ENCODE assay signal across 9 cellular contexts in the genomic region with DNA sequence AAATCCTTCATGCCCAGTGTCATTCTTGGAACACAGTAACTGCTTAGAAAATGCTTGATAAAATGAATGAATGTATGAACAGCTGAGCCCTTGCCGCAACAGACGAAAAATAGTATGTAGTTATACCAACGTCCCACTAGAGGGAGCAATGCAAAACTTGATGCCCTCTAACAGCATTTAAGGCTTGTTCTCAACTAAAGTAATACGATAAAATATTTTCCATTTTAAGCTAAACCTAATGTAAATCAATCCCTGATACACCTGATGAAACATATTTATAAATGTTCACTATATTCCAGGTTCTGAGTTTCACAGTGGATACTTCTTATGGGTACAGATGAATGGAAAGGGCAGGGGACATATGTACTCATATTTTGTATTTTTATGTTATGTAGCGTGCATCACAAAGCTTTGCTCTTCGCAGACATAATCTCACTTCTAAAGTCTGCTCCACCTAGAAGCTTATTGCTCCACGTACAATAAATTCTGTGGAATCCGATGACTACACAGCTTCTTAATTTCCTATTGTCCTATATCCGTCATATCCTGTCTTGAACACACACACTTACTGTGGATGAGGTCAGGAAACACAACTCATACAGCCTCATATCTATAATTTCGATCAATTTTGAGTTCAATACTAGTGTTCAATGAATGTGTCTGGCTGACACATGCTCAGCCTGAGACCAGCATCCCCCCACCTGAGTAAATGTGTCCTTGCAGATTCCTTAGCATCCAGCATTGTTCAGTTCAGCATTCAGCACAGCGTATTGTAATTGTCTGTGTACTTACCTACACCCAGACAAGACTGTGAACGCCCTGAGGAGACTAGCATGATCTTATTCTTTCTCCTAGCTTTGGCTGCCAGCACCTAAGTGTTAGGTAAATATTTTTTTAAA. TPM values are rescaled to one million over a fixed set of nuclear protein-coding genes. Genes with fewer than 3 reads are reported as not detected.
DNase-seq lines count a peak whose midpoint lies in the region; ATAC-seq, FAIRE-seq and TF ChIP-seq lines count a peak whose summit lies in the region.
"Had no signal": no experiment of that assay in that cellular context is flagged by ENCODE, and none has a peak within 500 bp of the region (broad histone marks: within the 10 kb centered on the region; RNA-seq: fewer than 3 reads in every experiment).

No MANE protein-coding gene starts in this region.

- H3K27ac Mint-ChIP-seq in activated naive CD4-positive, alpha-beta T cell treated with anti-CD3 and anti-CD28 coated beads for 36 hours = no peak overlapping the region
- H3K27ac Mint-ChIP-seq in activated naive CD4-positive, alpha-beta T cell treated with anti-CD3 and anti-CD28 coated beads, Interleukin-2, amount 10 ng/mL, durations not matched to agents 7 days and 5 days = no peak overlapping the region

- peaks cover 11% of the 10 kb centered on the region for H3K27me3 Mint-ChIP-seq in activated naive CD4-positive, alpha-beta T cell treated with anti-CD3 and anti-CD28 coated beads for 36 hours (ENCODE audit: low read depth)
- peaks cover 47% of the 10 kb centered on the region for H3K27me3 Mint-ChIP-seq in activated naive CD4-positive, alpha-beta T cell treated with anti-CD3 and anti-CD28 coated beads, Interleukin-2, amount 10 ng/mL, durations not matched to agents 7 days and 5 days

- intact Hi-C loops in activated naive CD4-positive, alpha-beta T cell treated with anti-CD3 and anti-CD28 coated beads for 36 hours (cut with micrococcal nuclease) = loop anchor here (1.0 kb wide), 3 partner anchors 39 to 488 kb away; a partner anchor contains a TSS

- no peak overlapping the region for H2AFZ ChIP-seq in keratinocyte (ENCODE audit: control insufficient read depth, low read length)

- H3K79me2 ChIP-seq in keratinocyte (ENCODE audit: control insufficient read depth, insufficient read depth, low read length) = peaks cover 6% of the 10 kb centered on the region

- no peaks in the 10 kb centered on the region for H3K9me1 ChIP-seq in keratinocyte (ENCODE audit: control insufficient read depth, extremely low read depth, insufficient read depth, low read length)

- no peak overlapping the region for H3K4me3 Mint-ChIP-seq in activated naive CD4-positive, alpha-beta T cell treated with anti-CD3 and anti-CD28 coated beads for 36 hours
- H3K4me3 Mint-ChIP-seq in activated naive CD4-positive, alpha-beta T cell treated with anti-CD3 and anti-CD28 coated beads, Interleukin-2, amount 10 ng/mL, durations not matched to agents 7 days and 5 days = no peak overlapping the region

- no peak overlapping the region for H3K4me3 ChIP-seq in astrocyte of the cerebellum (ENCODE audit: low read depth, low read length)
- peak overlapping the region; percentile 2 to 60 (median 46) for H3K4me3 ChIP-seq in keratinocyte (ENCODE audit: control insufficient read depth in 2 of 3, extremely low read depth in 1 of 3, insufficient read depth in 2 of 3, low read depth in 1 of 3, low read length in 3 of 3)
- H3K4me3 ChIP-seq in suprapubic skin = no peak overlapping the region

- TF ChIP-seq EP300 in suprapubic skin (IDR thresholded peaks at IDR 0.05) = no peak

- WGBS in suprapubic skin = 28% methylated on average over 12 of the region's 12 CpGs

- H3K4me2 ChIP-seq in keratinocyte (ENCODE audit: control insufficient read depth, extremely low read depth, insufficient read depth, low read depth, low read length) = peak overlapping the region; percentile 88

- no peaks in the 10 kb centered on the region for H4K20me1 ChIP-seq in keratinocyte (ENCODE audit: control insufficient read depth, extremely low read depth, insufficient read depth, low read length)

- H3K27me3 ChIP-seq in keratinocyte (ENCODE audit: control insufficient read depth, extremely low read depth, insufficient read depth, low read length) = no peaks in the 10 kb centered on the region
- H3K27me3 ChIP-seq in suprapubic skin = no peaks in the 10 kb centered on the region

- FAIRE-seq in keratinocyte (lab: Jason Lieb, UNC) = peak; percentile 90
- FAIRE-seq: endometrium had no signal

- no peaks in the 10 kb centered on the region for H3K9me3 ChIP-seq in keratinocyte (ENCODE audit: control insufficient read depth, low read depth, low read length)
- no peaks in the 10 kb centered on the region for H3K9me3 ChIP-seq in suprapubic skin

- peak; percentile 40 for ATAC-seq in HG02678 (IDR thresholded peaks at IDR 0.05; ENCODE audit: unreplicated experiment)

- DNase-seq in activated naive CD4-positive, alpha-beta T cell treated with anti-CD3 and anti-CD28 coated beads for 36 hours = peak; percentile 26
- no peak for DNase-seq in activated naive CD4-positive, alpha-beta T cell treated with anti-CD3 and anti-CD28 coated beads, Interleukin-2, amount 10 ng/mL, durations not matched to agents 7 days and 5 days
- peak; percentile 86 for DNase-seq in NCI-H69 (lab: John Stamatoyannopoulos, UW)
- DNase-seq in astrocyte of the cerebellum (ENCODE audit: low read depth) = peak; percentile 45
- DNase-seq in keratinocyte (ENCODE audit: low read depth, low spot score) = no peak
- DNase-seq in suprapubic skin (ENCODE audit: low spot score in 2 of 2) = no peak
- no peak for DNase-seq in effector CD8-positive, alpha-beta T cell (lab: John Stamatoyannopoulos, UW)

- no peaks in the 10 kb centered on the region for H3K9me3 Mint-ChIP-seq in activated naive CD4-positive, alpha-beta T cell treated with anti-CD3 and anti-CD28 coated beads for 36 hours
- H3K9me3 Mint-ChIP-seq in activated naive CD4-positive, alpha-beta T cell treated with anti-CD3 and anti-CD28 coated beads, Interleukin-2, amount 10 ng/mL, durations not matched to agents 7 days and 5 days = no peaks in the 10 kb centered on the region

- TF ChIP-seq CTCF in astrocyte of the cerebellum (IDR thresholded peaks at IDR 0.05; ENCODE audit: low read depth, low read length, missing control alignments) (peak; percentile 73), keratinocyte (optimal IDR thresholded peaks at IDR 0.05 in 1 of 3, IDR thresholded peaks at IDR 0.05 in 1 of 3, conservative IDR thresholded peaks at IDR 0.05 in 1 of 3; ENCODE audit: extremely low read depth in 1 of 3, insufficient read depth in 2 of 3, low read length in 3 of 3) (peak; percentile 50 to 69 (median 52)), suprapubic skin (IDR thresholded peaks at IDR 0.05) (peak; percentile 21 to 65)

- no peaks in the 10 kb centered on the region for H3K36me3 ChIP-seq in keratinocyte (ENCODE audit: control insufficient read depth in 2 of 2, extremely low read depth in 1 of 2, insufficient read depth in 2 of 2, low read length in 2 of 2)
- no peaks in the 10 kb centered on the region for H3K36me3 ChIP-seq in suprapubic skin

- H3K27ac ChIP-seq in keratinocyte (ENCODE audit: control insufficient read depth, insufficient read depth, low read length) (peak overlapping the region; percentile 92), suprapubic skin (peak overlapping the region; percentile 75)

- in situ Hi-C loops in astrocyte of the cerebellum (cut with HindIII; ENCODE audit: low sequenced_read_pairs) = no loop called here

- dilution Hi-C loops in keratinocyte (cut with MboI; ENCODE audit: extremely low pct_ligation_motif_present, low sequenced_read_pairs) = no loop called here

- peaks cover 56% of the 10 kb centered on the region for H3K4me1 ChIP-seq in keratinocyte (ENCODE audit: control insufficient read depth, extremely low read depth, insufficient read depth, low read length)
- H3K4me1 ChIP-seq in suprapubic skin = peaks cover 38% of the 10 kb centered on the region

- H3K9ac ChIP-seq in keratinocyte (ENCODE audit: control insufficient read depth, extremely low read depth, insufficient read depth, low read length) = peak overlapping the region; percentile 93

- CTCF ChIA-PET in activated naive CD4-positive, alpha-beta T cell treated with anti-CD3 and anti-CD28 coated beads for 36 hours (lab: Charles Lee) = interaction anchor here (0.6 to 3.8 kb wide), 49 partner anchors 9 to 625 kb away, joined by 3 to 32 read pairs (median 4); a partner anchor contains a TSS
- CTCF ChIA-PET in activated naive CD4-positive, alpha-beta T cell treated with anti-CD3 and anti-CD28 coated beads, Interleukin-2, amount 10 ng/mL, durations not matched to agents 7 days and 5 days (lab: Charles Lee) = interaction anchor here (0.7 to 5.1 kb wide), 25 partner anchors 9 to 257 kb away, joined by 3 to 48 read pairs (median 4); a partner anchor contains a TSS

- peaks cover 15% of the 10 kb centered on the region for H3K4me1 Mint-ChIP-seq in activated naive CD4-positive, alpha-beta T cell treated with anti-CD3 and anti-CD28 coated beads for 36 hours (ENCODE audit: low read depth)
- H3K4me1 Mint-ChIP-seq in activated naive CD4-positive, alpha-beta T cell treated with anti-CD3 and anti-CD28 coated beads, Interleukin-2, amount 10 ng/mL, durations not matched to agents 7 days and 5 days = peaks cover 22% of the 10 kb centered on the region

- H3K36me3 Mint-ChIP-seq in activated naive CD4-positive, alpha-beta T cell treated with anti-CD3 and anti-CD28 coated beads for 36 hours (ENCODE audit: low read depth) = no peaks in the 10 kb centered on the region
- peaks cover 1% of the 10 kb centered on the region for H3K36me3 Mint-ChIP-seq in activated naive CD4-positive, alpha-beta T cell treated with anti-CD3 and anti-CD28 coated beads, Interleukin-2, amount 10 ng/mL, durations not matched to agents 7 days and 5 days

- TF ChIP-seq POLR2A in suprapubic skin (IDR thresholded peaks at IDR 0.05) = no peak

RNA-seq across cellular contexts. Expression of a gene that starts 4.4 kb away (rescaled TPM):
- 1 to 10 TPM; 4.1 to 4.6 TPM for total RNA-seq in activated naive CD4-positive, alpha-beta T cell treated with anti-CD3 and anti-CD28 coated beads for 36 hours
- 12.3 to 13.3 TPM (median 12.4 TPM) in 3 replicates for polyA plus RNA-seq in keratinocyte
- polyA plus RNA-seq in keratinocyte (2011; ENCODE audit: low read depth) = 6.7 TPM
- polyA plus RNA-seq in keratinocyte (2011; cell fraction: cytosol; rRNA removed) = 5.8 and 11.1 TPM in 2 replicates
- 22.9 and 25.9 TPM in 2 replicates for polyA plus RNA-seq in keratinocyte (2011; cell fraction: nucleus; rRNA removed)
- 6.9 and 8.0 TPM in 2 replicates for polyA plus RNA-seq in keratinocyte (2012; ENCODE audit: low replicate concordance)
- polyA minus RNA-seq in keratinocyte = 7.6 to 21.0 TPM (median 15.9 TPM) in 3 replicates
- 3.8 TPM for polyA minus RNA-seq in keratinocyte (2011; cell fraction: cytosol; rRNA and poly(A)+ RNA removed)
- 21.0 and 35.8 TPM in 2 replicates for polyA minus RNA-seq in keratinocyte (2011; cell fraction: nucleus; rRNA and poly(A)+ RNA removed)
- 10 to 100 TPM in 3 of 4 donors, 1 to 10 TPM in 1; 9.6 to 17.9 (median 11.6) TPM for total RNA-seq in suprapubic skin

RNA-seq across cellular contexts. Expression of a gene that starts 17.4 kb away (rescaled TPM):
- under 1 TPM; 0.48 to 0.64 TPM for total RNA-seq in activated naive CD4-positive, alpha-beta T cell treated with anti-CD3 and anti-CD28 coated beads for 36 hours
- 467 to 800 TPM (median 476 TPM) in 3 replicates for polyA plus RNA-seq in keratinocyte
- 132 TPM for polyA plus RNA-seq in keratinocyte (2011; ENCODE audit: low read depth)
- polyA plus RNA-seq in keratinocyte (2011; cell fraction: cytosol; rRNA removed) = 474 and 569 TPM in 2 replicates
- 961 and 1,086 TPM in 2 replicates for polyA plus RNA-seq in keratinocyte (2011; cell fraction: nucleus; rRNA removed)
- polyA plus RNA-seq in keratinocyte (2012; ENCODE audit: low replicate concordance) = 254 and 343 TPM in 2 replicates
- polyA minus RNA-seq in keratinocyte = 820 to 2,146 TPM (median 1,294 TPM) in 3 replicates
- polyA minus RNA-seq in keratinocyte (2011; cell fraction: cytosol; rRNA and poly(A)+ RNA removed) = 651 TPM
- 976 and 1,920 TPM in 2 replicates for polyA minus RNA-seq in keratinocyte (2011; cell fraction: nucleus; rRNA and poly(A)+ RNA removed)
- total RNA-seq in suprapubic skin = 100 to 1,000 TPM; 195 to 235 (median 227) TPM

RNA-seq across cellular contexts. Expression of a gene that starts 39.0 kb away (rescaled TPM):
- 1 to 10 TPM; 3.5 to 4.6 TPM for total RNA-seq in activated naive CD4-positive, alpha-beta T cell treated with anti-CD3 and anti-CD28 coated beads for 36 hours
- 48.0 to 65.6 TPM (median 58.1 TPM) in 3 replicates for polyA plus RNA-seq in keratinocyte
- 13.4 TPM for polyA plus RNA-seq in keratinocyte (2011; ENCODE audit: low read depth)
- polyA plus RNA-seq in keratinocyte (2011; cell fraction: cytosol; rRNA removed) = 37.2 and 60.6 TPM in 2 replicates
- 172 and 177 TPM in 2 replicates for polyA plus RNA-seq in keratinocyte (2011; cell fraction: nucleus; rRNA removed)
- 29.2 and 42.2 TPM in 2 replicates for polyA plus RNA-seq in keratinocyte (2012; ENCODE audit: low replicate concordance)
- polyA minus RNA-seq in keratinocyte = 43.4 to 157 TPM (median 123 TPM) in 3 replicates
- polyA minus RNA-seq in keratinocyte (2011; cell fraction: cytosol; rRNA and poly(A)+ RNA removed) = 35.1 TPM
- polyA minus RNA-seq in keratinocyte (2011; cell fraction: nucleus; rRNA and poly(A)+ RNA removed) = 215 and 523 TPM in 2 replicates
- total RNA-seq in suprapubic skin = 10 to 100 TPM; 10.1 to 18.1 (median 15.1) TPM

Comparison
In these comparisons a context has a peak if more than half of its experiments do, and no peak if none do; other contexts are left out.
1. DNase-seq: peak in activated naive CD4-positive, alpha-beta T cell treated with anti-CD3 and anti-CD28 coated beads for 36 hours (single experiment), NCI-H69 (single experiment) and astrocyte of the cerebellum (single experiment); none in activated naive CD4-positive, alpha-beta T cell treated with anti-CD3 and anti-CD28 coated beads, Interleukin-2, amount 10 ng/mL, durations not matched to agents 7 days and 5 days (single experiment), keratinocyte (single experiment), suprapubic skin (0 of 2) and effector CD8-positive, alpha-beta T cell (single experiment).
2. H3K4me3 ChIP-seq: peak in keratinocyte (3 of 3); none in astrocyte of the cerebellum (single experiment) and suprapubic skin (single experiment).
3. RNA of a gene that starts 17.4 kb away (total RNA-seq): 195 to 235 TPM in suprapubic skin; 0.48 to 0.64 TPM in activated naive CD4-positive, alpha-beta T cell treated with anti-CD3 and anti-CD28 coated beads for 36 hours; every median in the first group is over 100 times any median in the second.
4. Peak in every context shown above with its lines, with median percentiles within 50 percentile points of each other: CTCF ChIP-seq.